In genomic region chr3:45968149-45968548, GRCh38 we compare ENCODE assay signal across 1 cellular context.
TF ChIP-seq lines count a peak whose summit lies in the region.

No MANE protein-coding gene starts in this region.

TF ChIP-seq in GM12878, 131 proteins besides CTCF, POLR2A, EP300 and RAD21:
- TF ChIP-seq, protein P1, sequence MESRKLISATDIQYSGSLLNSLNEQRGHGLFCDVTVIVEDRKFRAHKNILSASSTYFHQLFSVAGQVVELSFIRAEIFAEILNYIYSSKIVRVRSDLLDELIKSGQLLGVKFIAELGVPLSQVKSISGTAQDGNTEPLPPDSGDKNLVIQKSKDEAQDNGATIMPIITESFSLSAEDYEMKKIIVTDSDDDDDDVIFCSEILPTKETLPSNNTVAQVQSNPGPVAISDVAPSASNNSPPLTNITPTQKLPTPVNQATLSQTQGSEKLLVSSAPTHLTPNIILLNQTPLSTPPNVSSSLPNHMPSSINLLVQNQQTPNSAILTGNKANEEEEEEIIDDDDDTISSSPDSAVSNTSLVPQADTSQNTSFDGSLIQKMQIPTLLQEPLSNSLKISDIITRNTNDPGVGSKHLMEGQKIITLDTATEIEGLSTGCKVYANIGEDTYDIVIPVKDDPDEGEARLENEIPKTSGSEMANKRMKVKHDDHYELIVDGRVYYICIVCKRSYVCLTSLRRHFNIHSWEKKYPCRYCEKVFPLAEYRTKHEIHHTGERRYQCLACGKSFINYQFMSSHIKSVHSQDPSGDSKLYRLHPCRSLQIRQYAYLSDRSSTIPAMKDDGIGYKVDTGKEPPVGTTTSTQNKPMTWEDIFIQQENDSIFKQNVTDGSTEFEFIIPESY (IDR thresholded peaks at IDR 0.05): no peak
- TF ChIP-seq, protein P2, sequence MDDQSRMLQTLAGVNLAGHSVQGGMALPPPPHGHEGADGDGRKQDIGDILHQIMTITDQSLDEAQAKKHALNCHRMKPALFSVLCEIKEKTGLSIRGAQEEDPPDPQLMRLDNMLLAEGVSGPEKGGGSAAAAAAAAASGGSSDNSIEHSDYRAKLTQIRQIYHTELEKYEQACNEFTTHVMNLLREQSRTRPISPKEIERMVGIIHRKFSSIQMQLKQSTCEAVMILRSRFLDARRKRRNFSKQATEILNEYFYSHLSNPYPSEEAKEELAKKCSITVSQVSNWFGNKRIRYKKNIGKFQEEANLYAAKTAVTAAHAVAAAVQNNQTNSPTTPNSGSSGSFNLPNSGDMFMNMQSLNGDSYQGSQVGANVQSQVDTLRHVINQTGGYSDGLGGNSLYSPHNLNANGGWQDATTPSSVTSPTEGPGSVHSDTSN (IDR thresholded peaks at IDR 0.05; ENCODE audit: insufficient replicate concordance, low read depth, low read length): no peak
- TF ChIP-seq RCOR1 (conservative IDR thresholded peaks at IDR 0.05; ENCODE audit: low read depth, low read length) (no peak), YBX1 (IDR thresholded peaks at IDR 0.05) (no peak), CBX3 (IDR thresholded peaks at IDR 0.05; ENCODE audit: borderline replicate concordance, low read depth) (no peak), SMAD1 (IDR thresholded peaks at IDR 0.05; ENCODE audit: low read depth, partially characterized antibody) (no peak), PAX8 (IDR thresholded peaks at IDR 0.05) (no peak), CBFB (IDR thresholded peaks at IDR 0.05; ENCODE audit: low read depth) (no peak)
- TF ChIP-seq, protein P3, sequence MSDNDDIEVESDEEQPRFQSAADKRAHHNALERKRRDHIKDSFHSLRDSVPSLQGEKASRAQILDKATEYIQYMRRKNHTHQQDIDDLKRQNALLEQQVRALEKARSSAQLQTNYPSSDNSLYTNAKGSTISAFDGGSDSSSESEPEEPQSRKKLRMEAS (IDR thresholded peaks at IDR 0.05; ENCODE audit: low read depth, low read length): no peak
